In the genomic region with DNA sequence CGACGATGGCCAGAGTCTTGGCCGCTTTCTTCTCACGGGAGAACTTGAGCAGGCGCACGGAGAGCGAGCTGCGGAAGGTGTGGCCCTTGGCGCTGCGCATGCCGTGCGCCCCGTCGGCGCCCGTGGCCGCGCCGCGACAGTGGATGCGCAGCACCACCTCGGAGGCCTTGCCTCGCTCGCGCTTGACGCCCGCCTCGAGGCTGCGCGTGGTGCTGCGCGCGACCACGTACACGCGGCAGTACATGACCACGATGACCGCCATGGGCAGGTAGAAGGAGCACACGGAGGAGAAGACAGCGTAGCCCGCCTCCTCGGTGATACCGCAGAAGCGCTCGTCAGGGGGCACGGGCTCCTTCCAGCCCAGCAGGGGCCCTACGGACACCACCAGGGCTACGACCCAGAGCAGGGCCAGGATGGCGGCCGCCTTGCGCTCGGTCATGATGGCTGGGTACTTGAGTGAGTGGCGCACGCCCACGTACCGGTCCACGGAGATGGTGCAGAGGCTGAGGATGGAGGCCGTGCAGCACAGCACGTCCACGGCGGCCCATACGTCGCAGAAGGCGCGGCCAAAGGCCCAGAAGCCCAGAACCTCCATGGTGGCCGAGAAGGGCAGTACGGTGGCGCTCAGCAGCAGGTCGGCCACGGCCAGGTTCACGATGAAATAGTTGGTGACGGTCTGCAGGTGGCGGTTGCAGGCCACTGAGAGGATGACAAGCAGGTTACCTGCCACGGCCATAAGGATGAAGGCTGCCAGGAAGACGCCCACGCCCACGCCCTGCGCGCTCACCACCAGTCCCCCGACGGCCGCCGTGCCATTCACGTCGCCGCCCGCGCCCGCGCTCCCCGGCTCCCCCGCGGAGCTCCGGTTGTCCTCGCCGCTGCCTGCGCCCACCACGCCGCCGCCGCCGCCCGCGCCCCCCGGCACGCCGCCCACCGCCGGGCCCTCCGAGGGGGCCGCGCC, we compare ENCODE assay signal across 15 cellular contexts. TPM values are rescaled to one million over a fixed set of nuclear protein-coding genes. Genes with fewer than 3 reads are reported as not detected.
DNase-seq lines count a peak whose midpoint lies in the region; FAIRE-seq and TF ChIP-seq lines count a peak whose summit lies in the region.
"Had no signal": no experiment of that assay in that cellular context is flagged by ENCODE, and none has a peak within 500 bp of the region (broad histone marks: within the 10 kb centered on the region; RNA-seq: fewer than 3 reads in every experiment).

No MANE protein-coding gene starts in this region.

- CTCF ChIA-PET in BJ (lab: Yijun Ruan, JAX) (no interaction called here), endothelial cell of umbilical vein (lab: Charles Lee) (no interaction called here)

- H3K4me3 Mint-ChIP-seq in HFFc6: peak overlapping the region; percentile 67
- H3K4me3 Mint-ChIP-seq: activated T-cell treated with anti-CD3 and anti-CD28 coated beads, Interleukin-2, amount 50 U/mL, for 4 hours had no signal

- BruUV-seq in endothelial cell of umbilical vein (replicated peaks; lab: Mats Ljungman, UMichigan): no TSS peak

- FAIRE-seq in endothelial cell of umbilical vein (lab: Jason Lieb, UNC): no peak
- FAIRE-seq: pancreas, urothelium cell line had no signal

- H2AK5ac ChIP-seq in neuronal stem cell (ENCODE audit: low read depth, low read length): peak overlapping the region; percentile 90

- H3K9me3 ChIP-seq in endothelial cell of umbilical vein (replicated peaks; ENCODE audit: control insufficient read depth, insufficient read depth, low read length): no peaks in the 10 kb centered on the region
- peaks cover 0 to 4% of the 10 kb centered on the region in 2 donors for H3K9me3 ChIP-seq in neuronal stem cell (replicated peaks in 1 of 2; ENCODE audit: control insufficient read depth in 2 of 2, insufficient read depth in 1 of 2, low read depth in 1 of 2, low read length in 2 of 2)
- no peaks in the 10 kb centered on the region for H3K9me3 ChIP-seq in Peyer's patch
- H3K9me3 ChIP-seq in BE2C: no peaks in the 10 kb centered on the region
- H3K9me3 ChIP-seq: pancreas had no signal

- H3K4ac ChIP-seq in neuronal stem cell (ENCODE audit: low read length): no peak overlapping the region

- H3K9me3 Mint-ChIP-seq in HFFc6: peaks cover 5% of the 10 kb centered on the region; the same call in 1 of the 2 replicates
- H3K9me3 Mint-ChIP-seq: activated T-cell treated with anti-CD3 and anti-CD28 coated beads, Interleukin-2, amount 50 U/mL, for 4 hours had no signal

- no peak overlapping the region for H3K9ac ChIP-seq in endothelial cell of umbilical vein (replicated peaks; ENCODE audit: extremely low read depth, insufficient read depth, low read length)
- H3K9ac ChIP-seq in neuronal stem cell (ENCODE audit: low read depth, low read length, poor library complexity): peak overlapping the region; percentile 51

- H4K91ac ChIP-seq in neuronal stem cell (ENCODE audit: low read depth, low read length, poor library complexity): no peak overlapping the region

- H3K79me2 ChIP-seq in endothelial cell of umbilical vein (ENCODE audit: control insufficient read depth, insufficient read depth, low read length): no peaks in the 10 kb centered on the region

- H3K4me1 Mint-ChIP-seq in HFFc6 (ENCODE audit: low read depth): peaks cover 66% of the 10 kb centered on the region

- no peak overlapping the region for H3K4me2 ChIP-seq in endothelial cell of umbilical vein (ENCODE audit: insufficient read depth, low read length)
- H3K4me2 ChIP-seq in neuronal stem cell (ENCODE audit: insufficient read depth, low read length, poor library complexity, severe bottlenecking): peak overlapping the region; percentile 86
- H3K4me2 ChIP-seq: PC-9 had no signal

- H3K27me3 Mint-ChIP-seq in HFFc6 (ENCODE audit: insufficient read depth): peaks cover 1% of the 10 kb centered on the region

- peak overlapping the region; percentile 85 for H3K18ac ChIP-seq in neuronal stem cell (ENCODE audit: low read length)

- H2BK15ac ChIP-seq in neuronal stem cell (ENCODE audit: low read length): peak overlapping the region; percentile 62

- H2BK12ac ChIP-seq in neuronal stem cell (ENCODE audit: low read length): no peak overlapping the region

- H3K36me3 ChIP-seq in BJ (ENCODE audit: control insufficient read depth, insufficient read depth, low read length) (no peaks in the 10 kb centered on the region), endothelial cell of umbilical vein (ENCODE audit: control insufficient read depth in 2 of 2, extremely low read depth in 1 of 2, insufficient read depth in 2 of 2, low read length in 2 of 2) (no peaks in the 10 kb centered on the region), neuronal stem cell (replicated peaks in 1 of 2; ENCODE audit: control insufficient read depth in 2 of 2, insufficient read depth in 2 of 2, low read length in 2 of 2) (no peaks in the 10 kb centered on the region), Peyer's patch (no peaks in the 10 kb centered on the region), BE2C (no peaks in the 10 kb centered on the region)
- H3K36me3 ChIP-seq: pancreas had no signal

- DNase-seq in BJ (ENCODE audit: low read depth) (no peak), HFFc6 (no peak), endothelial cell of umbilical vein (ENCODE audit: low read depth, low spot score) (no peak), neuronal stem cell (ENCODE audit: low spot score) (no peak), GDM1 (lab: John Stamatoyannopoulos, UW) (no peak), Peyer's patch (no peak), BE2C (no peak)
- DNase-seq: activated T-cell treated with anti-CD3 and anti-CD28 coated beads, Interleukin-2, amount 50 U/mL, for 4 hours; amygdala; CD4-positive, alpha-beta memory T cell; NCI-H1092 treated with DMSO at 0.1 percent for 48 hours; PC-9 had no signal

- no peak overlapping the region; the same call in 1 of the 2 replicates for H3K27ac Mint-ChIP-seq in HFFc6
- H3K27ac Mint-ChIP-seq: CD4-positive, alpha-beta memory T cell had no signal

- POLR2A ChIA-PET in BJ (lab: Charles Lee) (no interaction called here), endothelial cell of umbilical vein (lab: Charles Lee) (no interaction called here)

- dilution Hi-C loops in endothelial cell of umbilical vein (cut with MboI; ENCODE audit: extremely low pct_ligation_motif_present, low sequenced_read_pairs): no loop called here

- no peak for TF ChIP-seq POLR2A in endothelial cell of umbilical vein (IDR thresholded peaks at IDR 0.05; ENCODE audit: low read depth, low read length)
- no peak for TF ChIP-seq POLR2A in Peyer's patch (IDR thresholded peaks at IDR 0.05)

- H3K23ac ChIP-seq in neuronal stem cell (ENCODE audit: low read depth, low read length, poor library complexity): peak overlapping the region; percentile 86

- H2AFZ ChIP-seq in endothelial cell of umbilical vein (ENCODE audit: low read depth, low read length) (no peak overlapping the region), neuronal stem cell (ENCODE audit: low read length) (no peak overlapping the region)
- H2AFZ ChIP-seq: PC-9 had no signal

- no CpG with 5 or more reads among the region's 112 CpGs for WGBS in neuronal stem cell (ENCODE audit: extremely low coverage in 2 of 2, insufficient read length in 2 of 2, insufficient replicate concordance in 1 of 2), 2 donors

- H3K79me1 ChIP-seq in neuronal stem cell (ENCODE audit: low read depth, low read length): no peaks in the 10 kb centered on the region

- peaks cover 2% of the 10 kb centered on the region for H3K4me1 ChIP-seq in endothelial cell of umbilical vein (ENCODE audit: control insufficient read depth, extremely low read depth, insufficient read depth, low read length)
- H3K4me1 ChIP-seq in neuronal stem cell (ENCODE audit: control insufficient read depth in 2 of 2, insufficient read depth in 1 of 2, low read depth in 1 of 2, low read length in 2 of 2): peaks cover 7 to 10% of the 10 kb centered on the region in 2 donors
- peaks cover 0 to 25% (median 2%) of the 10 kb centered on the region in 4 donors for H3K4me1 ChIP-seq in Peyer's patch
- H3K4me1 ChIP-seq in BE2C: no peaks in the 10 kb centered on the region

- H3K14ac ChIP-seq in neuronal stem cell (ENCODE audit: low read length): no peak overlapping the region

- H3K27ac ChIP-seq in endothelial cell of umbilical vein (ENCODE audit: insufficient read depth, low read depth, low read length): no peak overlapping the region
- H3K27ac ChIP-seq in neuronal stem cell (replicated peaks; ENCODE audit: low read length): no peak overlapping the region
- H3K27ac ChIP-seq in Peyer's patch: no peak overlapping the region
- H3K27ac ChIP-seq: pancreas, PC-9 had no signal

- no peaks in the 10 kb centered on the region for H4K20me1 ChIP-seq in endothelial cell of umbilical vein (replicated peaks; ENCODE audit: control insufficient read depth, extremely low read depth, insufficient read depth, low read length)

- H3K36me3 Mint-ChIP-seq in HFFc6 (ENCODE audit: low read depth): peaks cover 30% of the 10 kb centered on the region
- H3K36me3 Mint-ChIP-seq: CD4-positive, alpha-beta memory T cell had no signal

- H3K9me1 ChIP-seq in endothelial cell of umbilical vein (replicated peaks; ENCODE audit: control insufficient read depth, extremely low read depth, insufficient read depth, low read length): no peaks in the 10 kb centered on the region

- no peak for TF ChIP-seq CTCF in BJ (IDR thresholded peaks at IDR 0.05; ENCODE audit: insufficient read depth, low read depth, low read length)
- no peak for TF ChIP-seq CTCF in HFFc6 (IDR thresholded peaks at IDR 0.05)
- TF ChIP-seq CTCF in endothelial cell of umbilical vein (IDR thresholded peaks at IDR 0.05; ENCODE audit: extremely low read depth in 1 of 2, insufficient read depth in 1 of 2, low read depth in 1 of 2, low read length in 2 of 2): no peak
- TF ChIP-seq CTCF in Peyer's patch (IDR thresholded peaks at IDR 0.05): no peak
- TF ChIP-seq CTCF in BE2C (IDR thresholded peaks at IDR 0.05; ENCODE audit: low read depth, low read length): no peak

- H4K8ac ChIP-seq in neuronal stem cell (ENCODE audit: low read depth, low read length): no peak overlapping the region

- peak overlapping the region; percentile 72 for H3K4me3 ChIP-seq in BJ (ENCODE audit: low read depth, low read length)
- H3K4me3 ChIP-seq in endothelial cell of umbilical vein (replicated peaks in 1 of 3; ENCODE audit: insufficient read depth in 1 of 3, low read depth in 1 of 3, low read length in 3 of 3): no peak overlapping the region
- H3K4me3 ChIP-seq in neuronal stem cell (ENCODE audit: low read length in 2 of 2): peak overlapping the region in 1 of 2 donors; percentile 53
- peak overlapping the region in 1 of 4 donors; percentile 58 for H3K4me3 ChIP-seq in Peyer's patch
- no peak overlapping the region for H3K4me3 ChIP-seq in BE2C (ENCODE audit: low read depth, low read length)
- H3K4me3 ChIP-seq: PC-9 had no signal

- intact Hi-C loops in endothelial cell of umbilical vein (cut with micrococcal nuclease): no loop called here

- H3K27me3 ChIP-seq in BJ (ENCODE audit: control insufficient read depth, insufficient read depth, low read length) (no peaks in the 10 kb centered on the region), endothelial cell of umbilical vein (ENCODE audit: control insufficient read depth in 2 of 2, insufficient read depth in 2 of 2, low read length in 2 of 2) (peaks cover 4 to 31% of the 10 kb centered on the region in 2 experiments), neuronal stem cell (ENCODE audit: control insufficient read depth in 3 of 3, insufficient read depth in 3 of 3, low read depth in 1 of 3, low read length in 3 of 3) (peaks cover 6 to 70% (median 43%) of the 10 kb centered on the region in 3 experiments), Peyer's patch (peaks cover 0 to 6% of the 10 kb centered on the region in 2 donors), BE2C (peaks cover 56% of the 10 kb centered on the region)

- peak overlapping the region; percentile 49 for H2BK5ac ChIP-seq in neuronal stem cell (ENCODE audit: low read length)

- H2BK120ac ChIP-seq in neuronal stem cell (ENCODE audit: low read depth, low read length): no peak overlapping the region

RNA-seq across cellular contexts. Expression of gene ADRA1D, which starts 0.9 kb away (rescaled TPM):
- polyA plus RNA-seq in BJ (2011; rRNA removed): 3.7 and 6.5 TPM in 2 replicates
- polyA minus RNA-seq in BJ (2011; rRNA and poly(A)+ RNA removed): 2.8 and 3.7 TPM in 2 replicates
- total RNA-seq in HFFc6 (2021; fragmentation: NEBNext Ultra II Directional; extraction: Animal tissue kit (Norgen Biotek cat#: 25700)): 10 to 100 TPM; 20.8 to 39.8 (median 32.3) TPM
- total RNA-seq in endothelial cell of umbilical vein: 0.51 and 0.60 TPM in 2 replicates
- 0.50 and 0.64 TPM in 2 replicates for polyA plus RNA-seq in endothelial cell of umbilical vein
- polyA plus RNA-seq in endothelial cell of umbilical vein (2011; cell fraction: cytosol; rRNA removed): 0.27 and 0.39 TPM in 2 replicates
- polyA plus RNA-seq in endothelial cell of umbilical vein (2011; cell fraction: nucleus; rRNA removed): 0.32 and 0.36 TPM in 2 replicates
- polyA plus RNA-seq in endothelial cell of umbilical vein (2012): 0.29 TPM in 2 replicates
- polyA minus RNA-seq in endothelial cell of umbilical vein: 0.51 and 0.55 TPM in 2 replicates
- polyA minus RNA-seq in endothelial cell of umbilical vein (2011; cell fraction: cytosol; rRNA and poly(A)+ RNA removed): not detected
- 0.38 TPM in 1 of 2 replicates, not detected in the other for polyA minus RNA-seq in endothelial cell of umbilical vein (2011; cell fraction: nucleus; rRNA and poly(A)+ RNA removed)
- 0.24 TPM for polyA plus RNA-seq in neuronal stem cell (2013, experiment 1 of 2)
- polyA plus RNA-seq in neuronal stem cell (2013, experiment 2 of 2): 0.22 TPM
- total RNA-seq in Peyer's patch: not detected
- not detected for polyA plus RNA-seq in BE2C (2012; ENCODE audit: insufficient read depth, insufficient read length, low read depth)
- total RNA-seq: activated T-cell treated with anti-CD3 and anti-CD28 coated beads, Interleukin-2, amount 50 U/mL, for 4 hours; CD4-positive, alpha-beta memory T cell; dermis blood vessel endothelial cell; PC-9 had no signal
- polyA plus RNA-seq: CD4-positive, alpha-beta memory T cell had no signal

Comparison
In these comparisons a context has a peak if more than half of its experiments do, and no peak if none do; other contexts are left out.
1. RNA of gene ADRA1D, which starts 0.9 kb away (total RNA-seq): 20.8 to 39.8 TPM in HFFc6; 0.51 to 0.60 TPM in endothelial cell of umbilical vein and not detected in Peyer's patch; every median in the first group is over 10 times any median in the second.